In the genomic region with DNA sequence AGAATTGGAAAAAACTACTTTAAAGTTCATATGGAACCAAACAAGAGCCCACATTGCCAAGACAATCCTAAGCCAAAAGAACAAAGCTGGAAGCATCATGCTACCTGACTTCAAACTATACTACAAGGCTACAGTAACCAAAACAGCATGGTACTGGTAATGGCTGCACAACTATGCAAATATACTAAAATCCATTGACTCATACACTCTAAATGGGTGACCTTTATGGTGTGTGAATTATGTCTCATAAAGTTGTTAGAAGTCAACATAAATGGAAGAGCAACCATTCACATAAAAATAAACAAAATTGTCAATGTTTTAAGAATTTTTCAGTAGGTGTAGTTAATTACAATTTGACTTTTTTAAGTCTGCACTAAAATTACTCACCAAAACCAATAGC, we compare ENCODE assay signal across 18 cellular contexts. TPM values are rescaled to one million over a fixed set of nuclear protein-coding genes. Genes with fewer than 3 reads are reported as not detected.
DNase-seq lines count a peak whose midpoint lies in the region; ATAC-seq and TF ChIP-seq lines count a peak whose summit lies in the region.
"Not testable (repeated sequence)": the region's sequence is repeated elsewhere in the genome, so short reads cannot be mapped to it uniquely, and the experiment has no call there.
"Had no signal": no experiment of that assay in that cellular context is flagged by ENCODE, and none has a peak within 500 bp of the region (broad histone marks: within the 10 kb centered on the region; RNA-seq: fewer than 3 reads in every experiment).

No MANE protein-coding gene starts in this region.

- not testable (repeated sequence) for H3K36me3 ChIP-seq in CD8-positive, alpha-beta T cell (ENCODE audit: insufficient read depth, low read length); naive thymus-derived CD4-positive, alpha-beta T cell (ENCODE audit: control insufficient read depth in 2 of 3, insufficient read depth in 3 of 3, low read length in 3 of 3)

- POLR2A ChIA-PET in CD8-positive, alpha-beta T cell (lab: Charles Lee), result interaction anchor here (1.0 to 3.9 kb wide), 7 partner anchors 10 to 143 kb away, joined by 3 to 14 read pairs (median 5); no protein-coding TSS in a partner anchor
- POLR2A ChIA-PET in activated CD4-positive, alpha-beta memory T cell treated with anti-CD3 and anti-CD28 coated beads, Interleukin-2, amount 10 ng/mL, durations not matched to agents 7 days and 5 days (lab: Charles Lee), result interaction anchor here (0.7 to 6.3 kb wide), 10 partner anchors 27 to 490 kb away, joined by 3 to 70 read pairs (median 6); a partner anchor contains a TSS
- POLR2A ChIA-PET in naive thymus-derived CD4-positive, alpha-beta T cell (lab: Charles Lee), result interaction anchor here (0.5 to 2.5 kb wide), 6 partner anchors 10 to 157 kb away, joined by 3 to 8 read pairs (median 4); no protein-coding TSS in a partner anchor

- peaks cover 89% of the 10 kb centered on the region for H3K4me1 Mint-ChIP-seq in CD8-positive, alpha-beta T cell (ENCODE audit: low read depth)
- H3K4me1 Mint-ChIP-seq in T-helper 1 cell treated with Interleukin-12 subunit alpha and Interleukin-12 subunit beta and Interleukin-4 antibody, amounts not matched to agents 30 μg/mL and 1 μg/mL, for 36 hours (ENCODE audit: low read depth), result peaks cover 73% of the 10 kb centered on the region
- H3K4me1 Mint-ChIP-seq in activated CD4-positive, alpha-beta memory T cell treated with anti-CD3 and anti-CD28 coated beads, Interleukin-2, amount 10 ng/mL, durations not matched to agents 7 days and 5 days, result peaks cover 83% of the 10 kb centered on the region
- peaks cover 88% of the 10 kb centered on the region for H3K4me1 Mint-ChIP-seq in activated T-helper 1 cell treated with anti-CD3 and anti-CD28 coated beads, Interleukin-12 subunit alpha, Interleukin-12 subunit beta, Interleukin-2, Interleukin-4 antibody, amounts not matched to agents 30 ng/mL and 10 ng/mL and 1 ng/mL, durations not matched to agents 14 hours and 24 hours and 36 hours (ENCODE audit: low read depth)
- H3K4me1 Mint-ChIP-seq in activated naive CD8-positive, alpha-beta T cell (ENCODE audit: low read depth), result peaks cover 92% of the 10 kb centered on the region
- peaks cover 52 to 94% (median 87%) of the 10 kb centered on the region in 7 donors for H3K4me1 Mint-ChIP-seq in naive thymus-derived CD4-positive, alpha-beta T cell

- H3K9me3 ChIP-seq in CD8-positive, alpha-beta T cell (ENCODE audit: low read length); naive thymus-derived CD4-positive, alpha-beta T cell (ENCODE audit: control insufficient read depth in 2 of 3, low read length in 3 of 3): not testable (repeated sequence)

- not testable (repeated sequence) for DNase-seq in CD8-positive, alpha-beta T cell; activated CD4-positive, alpha-beta memory T cell treated with anti-CD3 and anti-CD28 coated beads, Interleukin-2, amount 10 ng/mL, durations not matched to agents 7 days and 5 days; activated T-helper 1 cell treated with anti-CD3 and anti-CD28 coated beads, Interleukin-12 subunit alpha, Interleukin-12 subunit beta, Interleukin-2, Interleukin-4 antibody, amounts not matched to agents 30 ng/mL and 10 ng/mL and 1 ng/mL, durations not matched to agents 14 hours and 24 hours and 36 hours (ENCODE audit: low spot score); naive thymus-derived CD4-positive, alpha-beta T cell; stimulated activated naive CD8-positive, alpha-beta T cell treated with anti-CD3 and anti-CD28 coated beads, Interleukin-15, Interleukin-2, amounts not matched to agents 100 U/mL and 50 U/mL, for 24 hours

- H3K27me3 ChIP-seq in CD8-positive, alpha-beta T cell (ENCODE audit: insufficient read depth, low read length); naive thymus-derived CD4-positive, alpha-beta T cell (ENCODE audit: control insufficient read depth in 2 of 2, insufficient read depth in 2 of 2, low read length in 2 of 2): not testable (repeated sequence)

- H3K4me1 ChIP-seq in CD8-positive, alpha-beta T cell (ENCODE audit: insufficient read depth, low read length), result peaks cover 67% of the 10 kb centered on the region
- H3K4me1 ChIP-seq in naive thymus-derived CD4-positive, alpha-beta T cell (ENCODE audit: control insufficient read depth in 2 of 2, insufficient read depth in 2 of 2, low read length in 2 of 2), result peaks cover 43 to 57% of the 10 kb centered on the region in 2 donors

- peak overlapping the region; percentile 41 for H3K4me3 ChIP-seq in CD8-positive, alpha-beta T cell (ENCODE audit: low read depth, low read length)
- not testable (repeated sequence) for H3K4me3 ChIP-seq in naive thymus-derived CD4-positive, alpha-beta T cell (ENCODE audit: low read length)

- intact Hi-C loops in CD8-positive, alpha-beta T cell (cut with DNase I, micrococcal nuclease), result loop anchor here (5.0 kb wide), 3 partner anchors 39 to 159 kb away; a partner anchor contains a TSS
- intact Hi-C loops in activated T-helper 1 cell treated with anti-CD3 and anti-CD28 coated beads, Interleukin-12 subunit alpha, Interleukin-12 subunit beta, Interleukin-2, Interleukin-4 antibody, amounts not matched to agents 30 ng/mL and 10 ng/mL and 1 ng/mL, durations not matched to agents 14 hours and 24 hours and 36 hours (cut with micrococcal nuclease), result not testable (repeated sequence)
- intact Hi-C loops in naive thymus-derived CD4-positive, alpha-beta T cell (cut with micrococcal nuclease), result loop anchor here (1.0 to 10.0 kb wide), 5 partner anchors 74 to 664 kb away; a partner anchor contains a TSS

- H3K36me3 Mint-ChIP-seq in CD8-positive, alpha-beta T cell, result peaks cover 19% of the 10 kb centered on the region
- H3K36me3 Mint-ChIP-seq in T-helper 1 cell treated with Interleukin-12 subunit alpha and Interleukin-12 subunit beta and Interleukin-4 antibody, amounts not matched to agents 30 μg/mL and 1 μg/mL, for 36 hours (ENCODE audit: low read depth), result peaks cover 73% of the 10 kb centered on the region
- peaks cover 74% of the 10 kb centered on the region for H3K36me3 Mint-ChIP-seq in activated CD4-positive, alpha-beta memory T cell treated with anti-CD3 and anti-CD28 coated beads, Interleukin-2, amount 10 ng/mL, durations not matched to agents 7 days and 5 days (ENCODE audit: low read depth)
- H3K36me3 Mint-ChIP-seq in activated T-helper 1 cell treated with anti-CD3 and anti-CD28 coated beads, Interleukin-12 subunit alpha, Interleukin-12 subunit beta, Interleukin-2, Interleukin-4 antibody, amounts not matched to agents 30 ng/mL and 10 ng/mL and 1 ng/mL, durations not matched to agents 14 hours and 24 hours and 36 hours (ENCODE audit: low read depth), result peaks cover 48% of the 10 kb centered on the region
- peaks cover 28% of the 10 kb centered on the region for H3K36me3 Mint-ChIP-seq in activated naive CD8-positive, alpha-beta T cell
- peaks cover 14 to 71% (median 21%) of the 10 kb centered on the region in 5 donors for H3K36me3 Mint-ChIP-seq in naive thymus-derived CD4-positive, alpha-beta T cell

- H3K27ac ChIP-seq in CD8-positive, alpha-beta T cell (ENCODE audit: low read depth, low read length), result not testable (repeated sequence)
- peak overlapping the region; percentile 21 for H3K27ac ChIP-seq in naive thymus-derived CD4-positive, alpha-beta T cell (ENCODE audit: low read depth, low read length)

- peak overlapping the region; percentile 86 for H3K27ac Mint-ChIP-seq in CD8-positive, alpha-beta T cell
- peak overlapping the region; percentile 98 for H3K27ac Mint-ChIP-seq in T-helper 1 cell treated with Interleukin-12 subunit alpha and Interleukin-12 subunit beta and Interleukin-4 antibody, amounts not matched to agents 30 μg/mL and 1 μg/mL, for 36 hours
- peak overlapping the region; percentile 93 for H3K27ac Mint-ChIP-seq in activated CD4-positive, alpha-beta memory T cell treated with anti-CD3 and anti-CD28 coated beads, Interleukin-2, amount 10 ng/mL, durations not matched to agents 7 days and 5 days
- H3K27ac Mint-ChIP-seq in activated T-helper 1 cell treated with anti-CD3 and anti-CD28 coated beads, Interleukin-12 subunit alpha, Interleukin-12 subunit beta, Interleukin-2, Interleukin-4 antibody, amounts not matched to agents 30 ng/mL and 10 ng/mL and 1 ng/mL, durations not matched to agents 14 hours and 24 hours and 36 hours, result peak overlapping the region; percentile 93
- peak overlapping the region; percentile 41 for H3K27ac Mint-ChIP-seq in activated naive CD8-positive, alpha-beta T cell
- peak overlapping the region in 7 of 9 donors; percentile 77 to 93 (median 90) for H3K27ac Mint-ChIP-seq in naive thymus-derived CD4-positive, alpha-beta T cell

- CTCF ChIA-PET in CD8-positive, alpha-beta T cell (lab: Charles Lee), result interaction anchor here (0.9 to 1.4 kb wide), 4 partner anchors 27 to 157 kb away, joined by 3 to 4 read pairs (median 3); no protein-coding TSS in a partner anchor
- CTCF ChIA-PET in activated CD4-positive, alpha-beta memory T cell treated with anti-CD3 and anti-CD28 coated beads, Interleukin-2, amount 10 ng/mL, durations not matched to agents 7 days and 5 days (lab: Charles Lee), result interaction anchor here (0.9 to 7.5 kb wide), 3 partner anchors 10 to 157 kb away, joined by 3 to 45 read pairs (median 4); no protein-coding TSS in a partner anchor
- CTCF ChIA-PET in naive thymus-derived CD4-positive, alpha-beta T cell (lab: Charles Lee), result interaction anchor here (4.6 kb wide), 1 partner anchor 44 kb away, joined by 25 read pairs; no protein-coding TSS in a partner anchor

- not testable (repeated sequence) for ATAC-seq in CD8-positive, alpha-beta T cell; naive thymus-derived CD4-positive, alpha-beta T cell
- ATAC-seq in stimulated activated naive CD8-positive, alpha-beta T cell treated with anti-CD3 and anti-CD28 coated beads, Interleukin-15, Interleukin-2, amounts not matched to agents 100 U/mL and 50 U/mL, for 24 hours, result peak; percentile 63

- peaks cover 12% of the 10 kb centered on the region for H3K9me3 Mint-ChIP-seq in CD8-positive, alpha-beta T cell
- peaks cover 44% of the 10 kb centered on the region for H3K9me3 Mint-ChIP-seq in T-helper 1 cell treated with Interleukin-12 subunit alpha and Interleukin-12 subunit beta and Interleukin-4 antibody, amounts not matched to agents 30 μg/mL and 1 μg/mL, for 36 hours
- peaks cover 33% of the 10 kb centered on the region for H3K9me3 Mint-ChIP-seq in activated CD4-positive, alpha-beta memory T cell treated with anti-CD3 and anti-CD28 coated beads, Interleukin-2, amount 10 ng/mL, durations not matched to agents 7 days and 5 days
- peaks cover 41% of the 10 kb centered on the region for H3K9me3 Mint-ChIP-seq in activated T-helper 1 cell treated with anti-CD3 and anti-CD28 coated beads, Interleukin-12 subunit alpha, Interleukin-12 subunit beta, Interleukin-2, Interleukin-4 antibody, amounts not matched to agents 30 ng/mL and 10 ng/mL and 1 ng/mL, durations not matched to agents 14 hours and 24 hours and 36 hours
- H3K9me3 Mint-ChIP-seq in activated naive CD8-positive, alpha-beta T cell (ENCODE audit: low read depth), result not testable (repeated sequence)
- peaks cover 12 to 37% (median 25%) of the 10 kb centered on the region in 11 donors for H3K9me3 Mint-ChIP-seq in naive thymus-derived CD4-positive, alpha-beta T cell

- H3K27me3 Mint-ChIP-seq in CD8-positive, alpha-beta T cell (ENCODE audit: low read depth); T-helper 1 cell treated with Interleukin-12 subunit alpha and Interleukin-12 subunit beta and Interleukin-4 antibody, amounts not matched to agents 30 μg/mL and 1 μg/mL, for 36 hours (ENCODE audit: low read depth); activated CD4-positive, alpha-beta memory T cell treated with anti-CD3 and anti-CD28 coated beads, Interleukin-2, amount 10 ng/mL, durations not matched to agents 7 days and 5 days; activated T-helper 1 cell treated with anti-CD3 and anti-CD28 coated beads, Interleukin-12 subunit alpha, Interleukin-12 subunit beta, Interleukin-2, Interleukin-4 antibody, amounts not matched to agents 30 ng/mL and 10 ng/mL and 1 ng/mL, durations not matched to agents 14 hours and 24 hours and 36 hours (ENCODE audit: insufficient read depth); activated naive CD8-positive, alpha-beta T cell; naive thymus-derived CD4-positive, alpha-beta T cell: not testable (repeated sequence)

- H3K4me3 Mint-ChIP-seq in CD8-positive, alpha-beta T cell, result peak overlapping the region; percentile 78
- peak overlapping the region; percentile 93 for H3K4me3 Mint-ChIP-seq in T-helper 1 cell treated with Interleukin-12 subunit alpha and Interleukin-12 subunit beta and Interleukin-4 antibody, amounts not matched to agents 30 μg/mL and 1 μg/mL, for 36 hours
- H3K4me3 Mint-ChIP-seq in activated CD4-positive, alpha-beta memory T cell treated with anti-CD3 and anti-CD28 coated beads, Interleukin-2, amount 10 ng/mL, durations not matched to agents 7 days and 5 days, result peak overlapping the region; percentile 83
- H3K4me3 Mint-ChIP-seq in activated T-helper 1 cell treated with anti-CD3 and anti-CD28 coated beads, Interleukin-12 subunit alpha, Interleukin-12 subunit beta, Interleukin-2, Interleukin-4 antibody, amounts not matched to agents 30 ng/mL and 10 ng/mL and 1 ng/mL, durations not matched to agents 14 hours and 24 hours and 36 hours, result peak overlapping the region; percentile 85
- H3K4me3 Mint-ChIP-seq in activated naive CD8-positive, alpha-beta T cell, result peak overlapping the region; percentile 82
- H3K4me3 Mint-ChIP-seq in naive thymus-derived CD4-positive, alpha-beta T cell, result peak overlapping the region; percentile 22 to 93 (median 87)

- TF ChIP-seq CTCF in CD8-positive, alpha-beta T cell (IDR thresholded peaks at IDR 0.05), result not testable (repeated sequence)

RNA-seq across cellular contexts. Expression of a gene that starts 1.3 kb away (rescaled TPM):
- 10 to 100 TPM; 13.4 to 13.6 TPM for total RNA-seq in CD8-positive, alpha-beta T cell
- total RNA-seq in activated CD4-positive, alpha-beta memory T cell treated with anti-CD3 and anti-CD28 coated beads, Interleukin-2, amount 10 ng/mL, durations not matched to agents 7 days and 5 days, result 1,000 to 10,000 TPM; 1,058 to 1,099 TPM
- 88.1 and 93.7 TPM in 2 replicates for total RNA-seq in activated T-helper 1 cell treated with anti-CD3 and anti-CD28 coated beads, Interleukin-12 subunit alpha, Interleukin-12 subunit beta, Interleukin-2, Interleukin-4 antibody, amounts not matched to agents 30 ng/mL and 10 ng/mL and 1 ng/mL, durations not matched to agents 14 hours and 24 hours and 36 hours
- 1,000 to 10,000 TPM in 1 of 5 experiments, 10 to 100 TPM in 2, 1 to 10 TPM in 2; 2.0 to 1,076 (median 10.9) TPM for total RNA-seq in naive thymus-derived CD4-positive, alpha-beta T cell
- 10 to 100 TPM in 1 of 2 donors, 1 to 10 TPM in 1; 4.5 to 13.8 TPM for polyA plus RNA-seq in naive thymus-derived CD4-positive, alpha-beta T cell
- total RNA-seq: A673, Caco-2, GM12878, GM23248, H7, NCI-H460, PC-9, RPMI7951, SJCRH30 had no signal
- polyA plus RNA-seq: GM23248 had no signal

RNA-seq across cellular contexts. Expression of a gene that starts 58.8 kb away (rescaled TPM):
- total RNA-seq in CD8-positive, alpha-beta T cell, result not detected
- not detected for total RNA-seq in activated CD4-positive, alpha-beta memory T cell treated with anti-CD3 and anti-CD28 coated beads, Interleukin-2, amount 10 ng/mL, durations not matched to agents 7 days and 5 days
- total RNA-seq in activated T-helper 1 cell treated with anti-CD3 and anti-CD28 coated beads, Interleukin-12 subunit alpha, Interleukin-12 subunit beta, Interleukin-2, Interleukin-4 antibody, amounts not matched to agents 30 ng/mL and 10 ng/mL and 1 ng/mL, durations not matched to agents 14 hours and 24 hours and 36 hours, result not detected in 2 replicates
- not detected for total RNA-seq in naive thymus-derived CD4-positive, alpha-beta T cell
- not detected for polyA plus RNA-seq in naive thymus-derived CD4-positive, alpha-beta T cell
- total RNA-seq: GM12878 had no signal
- polyA plus RNA-seq: CD14-positive monocyte, IgD-negative memory B cell had no signal

Comparison
In these comparisons a context has a peak if more than half of its experiments do, and no peak if none do; other contexts are left out.
1. H3K27ac Mint-ChIP-seq: peak in every context shown above with its lines; median percentile 98 in T-helper 1 cell treated with Interleukin-12 subunit alpha and Interleukin-12 subunit beta and Interleukin-4 antibody, amounts not matched to agents 30 μg/mL and 1 μg/mL, for 36 hours; 93 in activated CD4-positive, alpha-beta memory T cell treated with anti-CD3 and anti-CD28 coated beads, Interleukin-2, amount 10 ng/mL, durations not matched to agents 7 days and 5 days; 93 in activated T-helper 1 cell treated with anti-CD3 and anti-CD28 coated beads, Interleukin-12 subunit alpha, Interleukin-12 subunit beta, Interleukin-2, Interleukin-4 antibody, amounts not matched to agents 30 ng/mL and 10 ng/mL and 1 ng/mL, durations not matched to agents 14 hours and 24 hours and 36 hours; 90 in naive thymus-derived CD4-positive, alpha-beta T cell; 86 in CD8-positive, alpha-beta T cell; 41 in activated naive CD8-positive, alpha-beta T cell.